1 cellular context compared by ENCODE assay signal in the genomic region with DNA sequence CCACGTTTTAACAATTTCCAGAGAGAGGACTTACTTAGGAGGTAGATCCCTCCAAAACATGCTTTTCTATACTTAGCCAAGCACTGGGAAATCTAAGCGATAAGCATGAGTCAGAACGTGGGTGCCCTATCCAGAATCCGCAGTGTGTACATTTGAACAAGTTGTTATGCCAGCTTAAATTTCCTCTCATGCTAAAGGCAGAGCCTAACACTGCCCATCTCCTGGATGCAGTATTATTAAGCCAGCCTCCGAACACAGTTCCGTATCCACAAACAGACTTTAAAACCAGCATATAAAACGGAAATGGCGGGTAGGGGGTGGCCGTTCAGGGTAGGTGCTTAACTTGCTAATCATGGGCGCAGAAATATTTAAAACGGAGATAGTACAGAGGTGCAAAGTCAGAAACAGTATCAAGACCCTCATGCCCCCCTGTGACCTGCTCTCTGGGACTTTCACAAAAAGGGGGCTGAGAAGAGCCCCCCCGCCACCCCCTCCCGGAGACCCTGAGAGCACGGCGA.
TF ChIP-seq lines count a peak whose summit lies in the region.

No MANE protein-coding gene starts in this region.

TF ChIP-seq in IMR-90, 13 proteins besides CTCF, POLR2A, EP300 and RAD21:
- TF ChIP-seq, protein P1, sequence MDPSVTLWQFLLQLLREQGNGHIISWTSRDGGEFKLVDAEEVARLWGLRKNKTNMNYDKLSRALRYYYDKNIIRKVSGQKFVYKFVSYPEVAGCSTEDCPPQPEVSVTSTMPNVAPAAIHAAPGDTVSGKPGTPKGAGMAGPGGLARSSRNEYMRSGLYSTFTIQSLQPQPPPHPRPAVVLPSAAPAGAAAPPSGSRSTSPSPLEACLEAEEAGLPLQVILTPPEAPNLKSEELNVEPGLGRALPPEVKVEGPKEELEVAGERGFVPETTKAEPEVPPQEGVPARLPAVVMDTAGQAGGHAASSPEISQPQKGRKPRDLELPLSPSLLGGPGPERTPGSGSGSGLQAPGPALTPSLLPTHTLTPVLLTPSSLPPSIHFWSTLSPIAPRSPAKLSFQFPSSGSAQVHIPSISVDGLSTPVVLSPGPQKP (IDR thresholded peaks at IDR 0.05; ENCODE audit: borderline replicate concordance, low read depth, low read length): no peak
- peak; percentile 48; the same call in 1 of the 2 replicates for TF ChIP-seq FOS (IDR thresholded peaks at IDR 0.05; ENCODE audit: low read depth, low read length)
- no peak for TF ChIP-seq MAFK (IDR thresholded peaks at IDR 0.05; ENCODE audit: low read depth, low read length)
- TF ChIP-seq MXI1 (IDR thresholded peaks at IDR 0.05; ENCODE audit: borderline replicate concordance, low read depth, low read length): 0 out of 2 replicates have a peak, but pooled peaks have one; percentile 6
- TF ChIP-seq CEBPB (IDR thresholded peaks at IDR 0.05; ENCODE audit: low read depth, low read length): no peak
- no peak for TF ChIP-seq CHD1 (IDR thresholded peaks at IDR 0.05; ENCODE audit: low read depth, low read length)
- no peak for TF ChIP-seq RCOR1 (IDR thresholded peaks at IDR 0.05; ENCODE audit: insufficient replicate concordance, low read length)
- TF ChIP-seq RFX5 (IDR thresholded peaks at IDR 0.05; ENCODE audit: low read depth, low read length): no peak
- TF ChIP-seq, protein P2, sequence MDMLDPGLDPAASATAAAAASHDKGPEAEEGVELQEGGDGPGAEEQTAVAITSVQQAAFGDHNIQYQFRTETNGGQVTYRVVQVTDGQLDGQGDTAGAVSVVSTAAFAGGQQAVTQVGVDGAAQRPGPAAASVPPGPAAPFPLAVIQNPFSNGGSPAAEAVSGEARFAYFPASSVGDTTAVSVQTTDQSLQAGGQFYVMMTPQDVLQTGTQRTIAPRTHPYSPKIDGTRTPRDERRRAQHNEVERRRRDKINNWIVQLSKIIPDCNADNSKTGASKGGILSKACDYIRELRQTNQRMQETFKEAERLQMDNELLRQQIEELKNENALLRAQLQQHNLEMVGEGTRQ (IDR thresholded peaks at IDR 0.05; ENCODE audit: low read depth, low read length): no peak
- TF ChIP-seq BHLHE40 (IDR thresholded peaks at IDR 0.05; ENCODE audit: low read depth, low read length): no peak
- no peak for TF ChIP-seq SMC3 (IDR thresholded peaks at IDR 0.05; ENCODE audit: low read depth, low read length)
- no peak for TF ChIP-seq MAZ (IDR thresholded peaks at IDR 0.05; ENCODE audit: borderline replicate concordance, low read depth, low read length)
- TF ChIP-seq NFE2L2 (IDR thresholded peaks at IDR 0.05; ENCODE audit: low read depth, low read length): no peak
TF ChIP-seq in IMR-90: peak in this region for 2.
